34 cellular contexts compared by ENCODE assay signal in the genomic region with DNA sequence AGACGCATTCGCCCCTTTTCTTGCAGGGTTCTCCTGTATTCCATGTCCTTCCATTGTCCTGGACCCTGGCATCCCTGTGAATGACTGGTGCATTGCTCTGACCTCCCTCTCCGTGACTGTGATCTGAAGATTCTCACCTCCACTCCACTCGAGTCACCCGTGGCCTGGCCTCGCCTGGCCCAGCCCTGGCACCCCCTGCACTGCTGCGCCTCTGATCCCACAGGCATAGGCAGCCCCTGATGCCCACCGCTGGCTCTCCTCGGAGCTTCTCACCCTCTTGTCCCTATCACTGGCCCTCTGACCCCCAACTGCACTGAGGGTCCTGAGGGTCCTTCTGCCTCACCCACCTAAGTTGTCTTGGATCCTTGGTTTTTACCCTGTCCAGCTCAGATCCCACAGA. TPM values are rescaled to one million over a fixed set of nuclear protein-coding genes. Genes with fewer than 3 reads are reported as not detected.
"Had no signal": no experiment of that assay in that cellular context is flagged by ENCODE, and none has a peak within 500 bp of the region (broad histone marks: within the 10 kb centered on the region; RNA-seq: fewer than 3 reads in every experiment).

No MANE protein-coding gene starts in this region.

- H3K4me1 ChIP-seq: adrenal gland, body of pancreas, esophagus muscularis mucosa, foreskin keratinocyte, gastrocnemius medialis had no signal

- H3K36me3 Mint-ChIP-seq: activated CD4-positive, alpha-beta memory T cell treated with anti-CD3 and anti-CD28 coated beads for 36 hours; activated naive CD8-positive, alpha-beta T cell treated with anti-CD3 and anti-CD28 coated beads for 36 hours; T-cell had no signal

- H3K4me3 ChIP-seq: adrenal gland, body of pancreas, esophagus muscularis mucosa, gastrocnemius medialis had no signal

- DNase-seq: activated B cell treated with CpG ODN at 0.5 μM for 24 hours; activated CD4-positive, alpha-beta memory T cell treated with anti-CD3 and anti-CD28 coated beads for 36 hours; activated CD4-positive, alpha-beta T cell treated with anti-CD3 and anti-CD28 coated beads for 48 hours; activated CD4-positive, alpha-beta T cell treated with anti-CD3 and anti-CD28 coated beads, Interleukin-2, amount 50 U/mL, for 1 hour; activated CD8-positive, alpha-beta T cell treated with anti-CD3 and anti-CD28 coated beads, Interleukin-2, amount 10 ng/mL, durations not matched to agents 7 days and 5 days; activated effector memory CD4-positive, alpha-beta T cell treated with Interleukin-2 at 50 U/mL for 16 hours; activated naive CD4-positive, alpha-beta T cell treated with anti-CD3 and anti-CD28 coated beads for 36 hours; activated naive CD8-positive, alpha-beta T cell treated with anti-CD3 and anti-CD28 coated beads for 36 hours; activated naive CD8-positive, alpha-beta T cell treated with anti-CD3 and anti-CD28 coated beads, Interleukin-2, amount 50 U/mL, for 24 hours; activated T-cell treated with anti-CD3 and anti-CD28 coated beads, Interleukin-2, amount 50 U/mL, for 4 hours; adrenal gland; amygdala; body of pancreas; caudate nucleus; cortex of kidney; dermis blood vessel endothelial cell; effector CD4-positive, alpha-beta T cell; effector memory CD8-positive, alpha-beta T cell; erythroblast; gastrocnemius medialis; glutamatergic neuron; SW 1271; T-cell; T-helper 9 cell; WERI-Rb-1 had no signal

- ATAC-seq: activated CD4-positive, CD25-positive, alpha-beta regulatory T cell treated with anti-CD3 and anti-CD28 coated beads, Interleukin-2, amount 50 U/mL, for 24 hours; activated CD8-positive, alpha-beta T cell treated with anti-CD3 and anti-CD28 coated beads, Interleukin-2, amount 10 ng/mL, durations not matched to agents 7 days and 5 days; activated naive CD8-positive, alpha-beta T cell treated with anti-CD3 and anti-CD28 coated beads, Interleukin-2, amount 50 U/mL, for 24 hours; activated T-cell treated with anti-CD3 and anti-CD28 coated beads, Interleukin-2, amount 50 U/mL, for 4 hours; activated T-helper 17 cell treated with anti-CD3 and anti-CD28 coated beads, Interleukin-2, amount 50 U/mL, for 72 hours; body of pancreas; effector memory CD8-positive, alpha-beta T cell; foreskin keratinocyte; gastrocnemius medialis; T-cell had no signal

- H3K27me3 ChIP-seq: adrenal gland, body of pancreas, gastrocnemius medialis had no signal

- H3K9me3 Mint-ChIP-seq: activated B cell treated with CpG ODN at 0.5 μM for 24 hours; activated CD4-positive, alpha-beta memory T cell treated with anti-CD3 and anti-CD28 coated beads for 36 hours; activated naive CD4-positive, alpha-beta T cell treated with anti-CD3 and anti-CD28 coated beads for 36 hours; activated naive CD4-positive, alpha-beta T cell treated with anti-CD3 and anti-CD28 coated beads, Interleukin-2, amount 50 U/mL, for 24 hours; activated naive CD8-positive, alpha-beta T cell treated with anti-CD3 and anti-CD28 coated beads for 36 hours; activated naive CD8-positive, alpha-beta T cell treated with anti-CD3 and anti-CD28 coated beads, Interleukin-2, amount 50 U/mL, for 24 hours; activated T-cell treated with anti-CD3 and anti-CD28 coated beads, Interleukin-2, amount 50 U/mL, for 4 hours; activated T-helper 17 cell treated with anti-CD3 and anti-CD28 coated beads, Interleukin-2, amount 50 U/mL, for 72 hours; effector memory CD8-positive, alpha-beta T cell; T-cell; T-helper 1 cell treated with Interleukin-12 subunit alpha and Interleukin-12 subunit beta and Interleukin-4 antibody, amounts not matched to agents 30 μg/mL and 1 μg/mL, for 36 hours had no signal

- FAIRE-seq: colon had no signal

- H3K27ac Mint-ChIP-seq: activated B cell treated with CpG ODN at 0.5 μM for 24 hours; activated CD4-positive, alpha-beta memory T cell treated with anti-CD3 and anti-CD28 coated beads for 36 hours; activated CD8-positive, alpha-beta T cell treated with anti-CD3 and anti-CD28 coated beads, Interleukin-2, amount 10 ng/mL, durations not matched to agents 7 days and 5 days; activated naive CD4-positive, alpha-beta T cell treated with anti-CD3 and anti-CD28 coated beads for 36 hours; activated naive CD4-positive, alpha-beta T cell treated with anti-CD3 and anti-CD28 coated beads, Interleukin-2, amount 50 U/mL, for 24 hours; activated naive CD8-positive, alpha-beta T cell treated with anti-CD3 and anti-CD28 coated beads for 36 hours; activated naive CD8-positive, alpha-beta T cell treated with anti-CD3 and anti-CD28 coated beads, Interleukin-2, amount 50 U/mL, for 24 hours; activated T-helper 17 cell treated with anti-CD3 and anti-CD28 coated beads, Interleukin-2, amount 50 U/mL, for 72 hours; effector memory CD8-positive, alpha-beta T cell; T-cell; T-helper 1 cell treated with Interleukin-12 subunit alpha and Interleukin-12 subunit beta and Interleukin-4 antibody, amounts not matched to agents 30 μg/mL and 1 μg/mL, for 36 hours had no signal

- H3K4me1 Mint-ChIP-seq: activated B cell treated with CpG ODN at 0.5 μM for 24 hours; activated naive CD4-positive, alpha-beta T cell treated with anti-CD3 and anti-CD28 coated beads, Interleukin-2, amount 50 U/mL, for 24 hours; activated naive CD8-positive, alpha-beta T cell treated with anti-CD3 and anti-CD28 coated beads for 36 hours; activated naive CD8-positive, alpha-beta T cell treated with anti-CD3 and anti-CD28 coated beads, Interleukin-2, amount 50 U/mL, for 24 hours; T-cell had no signal

- H3K36me3 ChIP-seq: adrenal gland, esophagus muscularis mucosa, gastrocnemius medialis, WERI-Rb-1 had no signal

- H3K9me3 ChIP-seq: adrenal gland, body of pancreas, esophagus muscularis mucosa, gastrocnemius medialis had no signal

- H3K4me3 Mint-ChIP-seq: activated B cell treated with CpG ODN at 0.5 μM for 24 hours; activated CD4-positive, alpha-beta memory T cell treated with anti-CD3 and anti-CD28 coated beads for 36 hours; activated CD8-positive, alpha-beta T cell treated with anti-CD3 and anti-CD28 coated beads, Interleukin-2, amount 10 ng/mL, durations not matched to agents 7 days and 5 days; activated naive CD4-positive, alpha-beta T cell treated with anti-CD3 and anti-CD28 coated beads for 36 hours; activated naive CD4-positive, alpha-beta T cell treated with anti-CD3 and anti-CD28 coated beads, Interleukin-2, amount 50 U/mL, for 24 hours; activated naive CD8-positive, alpha-beta T cell treated with anti-CD3 and anti-CD28 coated beads for 36 hours; activated naive CD8-positive, alpha-beta T cell treated with anti-CD3 and anti-CD28 coated beads, Interleukin-2, amount 50 U/mL, for 24 hours; activated T-cell treated with anti-CD3 and anti-CD28 coated beads, Interleukin-2, amount 50 U/mL, for 4 hours; activated T-helper 17 cell treated with anti-CD3 and anti-CD28 coated beads, Interleukin-2, amount 50 U/mL, for 72 hours; effector memory CD8-positive, alpha-beta T cell; T-cell; T-helper 1 cell treated with Interleukin-12 subunit alpha and Interleukin-12 subunit beta and Interleukin-4 antibody, amounts not matched to agents 30 μg/mL and 1 μg/mL, for 36 hours had no signal

- H3K27ac ChIP-seq: adrenal gland, body of pancreas, esophagus muscularis mucosa, foreskin keratinocyte, gastrocnemius medialis, WERI-Rb-1 had no signal

- H3K27me3 Mint-ChIP-seq: activated naive CD8-positive, alpha-beta T cell treated with anti-CD3 and anti-CD28 coated beads, Interleukin-2, amount 50 U/mL, for 24 hours had no signal

RNA-seq across cellular contexts. Expression of a gene that starts 2.2 kb away (rescaled TPM):
- total RNA-seq: activated CD4-positive, alpha-beta memory T cell treated with anti-CD3 and anti-CD28 coated beads for 36 hours; activated CD8-positive, alpha-beta T cell treated with anti-CD3 and anti-CD28 coated beads, Interleukin-2, amount 10 ng/mL, durations not matched to agents 7 days and 5 days; activated naive CD4-positive, alpha-beta T cell treated with anti-CD3 and anti-CD28 coated beads for 36 hours; activated naive CD8-positive, alpha-beta T cell treated with anti-CD3 and anti-CD28 coated beads for 36 hours; activated T-cell treated with anti-CD3 and anti-CD28 coated beads, Interleukin-2, amount 50 U/mL, for 4 hours; activated T-helper 17 cell treated with anti-CD3 and anti-CD28 coated beads, Interleukin-2, amount 50 U/mL, for 72 hours; body of pancreas; chondrocyte; esophagus muscularis mucosa; foreskin keratinocyte; gastrocnemius medialis had no signal
- polyA plus RNA-seq: aorta, foreskin keratinocyte had no signal
